Comparison of ENCODE assay signal across 8 cellular contexts in the genomic region with DNA sequence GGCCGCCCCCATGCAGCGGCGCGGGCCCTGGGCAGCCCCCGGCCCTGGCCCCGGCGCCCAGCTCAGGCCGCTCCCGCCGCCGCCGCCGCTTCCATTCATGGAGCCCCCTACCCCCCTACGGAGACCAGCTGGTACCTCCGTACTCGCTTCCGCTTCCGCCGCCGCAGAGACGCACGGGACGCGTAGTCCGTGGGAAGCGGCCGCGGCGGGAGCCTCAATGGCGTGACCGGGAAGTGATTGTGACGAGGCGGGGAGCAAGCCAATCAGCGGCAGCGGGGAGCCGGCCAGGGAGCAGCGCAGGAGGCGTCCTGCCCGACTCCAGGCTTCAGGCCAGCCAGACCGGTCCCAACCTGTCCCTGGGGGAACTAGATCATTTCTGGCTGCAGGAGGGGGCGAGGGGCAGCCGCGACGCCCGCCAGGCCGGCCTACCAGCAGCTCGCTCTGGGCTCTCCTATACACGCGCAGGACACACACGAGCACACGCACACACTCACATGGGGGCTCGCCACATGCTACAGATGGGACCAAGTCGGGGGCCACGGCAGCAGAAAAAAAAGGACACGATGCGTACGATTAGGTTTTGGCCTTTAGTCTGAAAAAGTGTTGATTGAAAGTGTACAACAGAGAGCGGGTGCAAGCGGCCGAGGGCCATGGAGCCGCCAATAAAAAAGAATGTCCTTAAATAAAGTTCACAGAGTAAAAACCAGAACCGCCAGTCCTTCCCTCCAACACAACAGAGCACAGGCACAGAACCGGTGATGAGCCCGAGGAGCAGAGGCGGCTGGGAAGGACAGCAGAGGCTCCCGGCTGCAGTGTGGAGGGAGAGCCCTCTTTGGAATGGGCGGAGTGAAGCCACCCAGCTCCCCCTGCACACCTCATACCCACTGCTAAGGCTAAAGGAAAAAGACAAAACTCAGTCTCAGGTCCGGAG. TPM values are rescaled to one million over a fixed set of nuclear protein-coding genes. Genes with fewer than 3 reads are reported as not detected.
A peak's percentile ranks its signal among the peaks of the same experiment; 100 is the strongest.
DNase-seq lines count a peak whose midpoint lies in the region; ATAC-seq and TF ChIP-seq lines count a peak whose summit lies in the region.

A gene with protein sequence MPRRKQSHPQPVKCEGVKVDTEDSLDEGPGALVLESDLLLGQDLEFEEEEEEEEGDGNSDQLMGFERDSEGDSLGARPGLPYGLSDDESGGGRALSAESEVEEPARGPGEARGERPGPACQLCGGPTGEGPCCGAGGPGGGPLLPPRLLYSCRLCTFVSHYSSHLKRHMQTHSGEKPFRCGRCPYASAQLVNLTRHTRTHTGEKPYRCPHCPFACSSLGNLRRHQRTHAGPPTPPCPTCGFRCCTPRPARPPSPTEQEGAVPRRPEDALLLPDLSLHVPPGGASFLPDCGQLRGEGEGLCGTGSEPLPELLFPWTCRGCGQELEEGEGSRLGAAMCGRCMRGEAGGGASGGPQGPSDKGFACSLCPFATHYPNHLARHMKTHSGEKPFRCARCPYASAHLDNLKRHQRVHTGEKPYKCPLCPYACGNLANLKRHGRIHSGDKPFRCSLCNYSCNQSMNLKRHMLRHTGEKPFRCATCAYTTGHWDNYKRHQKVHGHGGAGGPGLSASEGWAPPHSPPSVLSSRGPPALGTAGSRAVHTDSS (minus strand): TSS at position 109 of the 931 bp plus-strand sequence. CDS start 208 bp downstream, outside the sequence.

- H3F3A ChIP-seq in PC-3 (ENCODE audit: low read length, unreplicated experiment), result no peaks in the 10 kb centered on the region

- no peaks in the 10 kb centered on the region for H3K9me2 ChIP-seq in PC-3 (replicated peaks; ENCODE audit: low read length)

- TF ChIP-seq CTCF in Calu3 (IDR thresholded peaks at IDR 0.05; ENCODE audit: unreplicated experiment) (no peak), PC-3 (conservative IDR thresholded peaks at IDR 0.05; ENCODE audit: low read depth, low read length) (no peak)

- TF ChIP-seq RAD21 in Ishikawa (IDR thresholded peaks at IDR 0.05; ENCODE audit: low read depth), result no peak

- BruUV-seq in Calu3 (replicated peaks; lab: Mats Ljungman, UMichigan) (no TSS peak), PC-3 (replicated peaks; lab: Mats Ljungman, UMichigan) (TSS peak; percentile 9)

- H3K9me3 ChIP-seq in PC-3 (ENCODE audit: low read length), result no peaks in the 10 kb centered on the region
- H3K9me3 ChIP-seq in esophagus (ENCODE audit: control insufficient read depth in 2 of 2, insufficient read depth in 1 of 2, low read depth in 1 of 2, low read length in 1 of 2), result no peaks in the 10 kb centered on the region
- H3K9me3 ChIP-seq in muscle layer of duodenum (ENCODE audit: control insufficient read depth in 1 of 2, low read length in 2 of 2), result no peaks in the 10 kb centered on the region

- H2AFZ ChIP-seq in PC-3 (ENCODE audit: low read length), result peak within 1 kb of the TSS; percentile 62

- H3K4me3 ChIP-seq in PC-3 (ENCODE audit: low read length) (peak within 1 kb of the TSS; percentile 73), esophagus (ENCODE audit: low read depth in 1 of 2, low read length in 2 of 2) (peak within 1 kb of the TSS; percentile 67 to 85), muscle layer of duodenum (ENCODE audit: low read depth in 1 of 2, low read length in 2 of 2) (peak within 1 kb of the TSS; percentile 67 to 75)

- H4K20me1 ChIP-seq in PC-3 (ENCODE audit: low read length), result no peaks in the 10 kb centered on the region

- POLR2A ChIA-PET in PC-3 (lab: Charles Lee; ENCODE audit: unreplicated experiment), result interaction anchor here (0.8 kb wide), 1 partner anchor 27 kb away, joined by 4 read pairs; no protein-coding TSS in a partner anchor

- intact Hi-C loops in Calu3 (cut with micrococcal nuclease; ENCODE audit: unreplicated experiment), result no loop called here
- intact Hi-C loops in PC-3 (cut with micrococcal nuclease), result no loop called here

- H3K4me1 Mint-ChIP-seq in Calu3 (ENCODE audit: low read depth, unreplicated experiment), result peaks cover 15% of the 10 kb centered on the region
- peaks cover 18% of the 10 kb centered on the region for H3K4me1 Mint-ChIP-seq in activated T-cell treated with anti-CD3 and anti-CD28 coated beads, Interleukin-2, amount 50 U/mL, for 4 hours (ENCODE audit: low read depth)

- peak within 1 kb of the TSS; percentile 93 for H3K27ac Mint-ChIP-seq in Calu3 (ENCODE audit: unreplicated experiment)

- peak within 1 kb of the TSS; percentile 62 for H3K27ac ChIP-seq in PC-3 (ENCODE audit: low read length)
- H3K27ac ChIP-seq in esophagus (ENCODE audit: low read depth in 2 of 2, low read length in 1 of 2), result peak within 1 kb of the TSS; percentile 87 to 95
- peak within 1 kb of the TSS; percentile 93 for H3K27ac ChIP-seq in muscle layer of duodenum (ENCODE audit: low read length)

- CTCF ChIA-PET in Calu3 (lab: Charles Lee) (interaction anchor here (0.5 kb wide), 1 partner anchor 1039 kb away, joined by 4 read pairs; no protein-coding TSS in a partner anchor), PC-3 (lab: Charles Lee) (interaction anchor here (0.7 kb wide), 1 partner anchor 478 kb away, joined by 3 read pairs; no protein-coding TSS in a partner anchor)

- peaks cover 3% of the 10 kb centered on the region; the same call in 1 of the 2 replicates for H3K79me2 ChIP-seq in PC-3 (ENCODE audit: low read length)

- DNase-seq in Calu3 (peak; percentile 90), PC-3 (peak; percentile 85)
- peak; percentile 85 for DNase-seq in activated T-cell treated with anti-CD3 and anti-CD28 coated beads, Interleukin-2, amount 50 U/mL, for 4 hours
- peak; percentile 75 for DNase-seq in stimulated activated CD8-positive, alpha-beta memory T cell treated with anti-CD3 and anti-CD28 coated beads, Interleukin-7, amount 100 ng/mL, for 24 hours (ENCODE audit: low read depth)

- whole genome bisulfite sequencing in esophagus, 2 donors, result 11 to 17% methylated on average over 55 to 68 of the region's 68 CpGs

- H3K9me3 Mint-ChIP-seq in Calu3 (ENCODE audit: low read depth, unreplicated experiment), result no peaks in the 10 kb centered on the region
- H3K9me3 Mint-ChIP-seq in activated T-cell treated with anti-CD3 and anti-CD28 coated beads, Interleukin-2, amount 50 U/mL, for 4 hours, result no peaks in the 10 kb centered on the region

- peak; percentile 61; the same call in 1 of the 2 replicates for TF ChIP-seq EP300 in Ishikawa (IDR thresholded peaks at IDR 0.05; ENCODE audit: borderline replicate concordance)

- H3K36me3 ChIP-seq in PC-3 (ENCODE audit: low read depth, low read length), result peaks cover 38% of the 10 kb centered on the region
- H3K36me3 ChIP-seq in esophagus (ENCODE audit: control insufficient read depth in 2 of 2, insufficient read depth in 2 of 2, low read length in 1 of 2), result peaks cover 18 to 45% of the 10 kb centered on the region in 2 donors
- peaks cover 48 to 73% of the 10 kb centered on the region in 2 donors for H3K36me3 ChIP-seq in muscle layer of duodenum (ENCODE audit: control insufficient read depth in 1 of 2, insufficient read depth in 2 of 2, low read length in 2 of 2)

- peak within 1 kb of the TSS; percentile 73 for H3K9ac ChIP-seq in PC-3 (ENCODE audit: low read length)

- no peaks in the 10 kb centered on the region for H3K27me3 ChIP-seq in PC-3 (ENCODE audit: low read length)
- no peaks in the 10 kb centered on the region for H3K27me3 ChIP-seq in esophagus (ENCODE audit: control insufficient read depth in 1 of 2, insufficient read depth in 2 of 2, low read length in 2 of 2)
- no peaks in the 10 kb centered on the region for H3K27me3 ChIP-seq in muscle layer of duodenum (ENCODE audit: low read depth, low read length)

- H3K4me2 ChIP-seq in PC-3 (ENCODE audit: low read length), result peak within 1 kb of the TSS; percentile 91

- H3K4me1 ChIP-seq in PC-3 (ENCODE audit: insufficient read depth, low read length) (peaks cover 13% of the 10 kb centered on the region), esophagus (ENCODE audit: control insufficient read depth in 2 of 2, insufficient read depth in 2 of 2, low read length in 1 of 2) (peaks cover 3 to 8% of the 10 kb centered on the region in 2 donors), muscle layer of duodenum (ENCODE audit: control insufficient read depth in 1 of 2, insufficient read depth in 2 of 2, low read length in 2 of 2) (peaks cover 6 to 20% of the 10 kb centered on the region in 2 donors)

- H3K36me3 Mint-ChIP-seq in Calu3 (ENCODE audit: insufficient read depth, unreplicated experiment), result peaks cover 70% of the 10 kb centered on the region
- peaks cover 50% of the 10 kb centered on the region for H3K36me3 Mint-ChIP-seq in activated T-cell treated with anti-CD3 and anti-CD28 coated beads, Interleukin-2, amount 50 U/mL, for 4 hours (ENCODE audit: insufficient read depth)

- peak within 1 kb of the TSS; percentile 72 for H3K4me3 Mint-ChIP-seq in Calu3 (ENCODE audit: low read depth, unreplicated experiment)
- peak within 1 kb of the TSS; percentile 88 for H3K4me3 Mint-ChIP-seq in activated T-cell treated with anti-CD3 and anti-CD28 coated beads, Interleukin-2, amount 50 U/mL, for 4 hours

- ATAC-seq in GM21515 (IDR thresholded peaks at IDR 0.05; ENCODE audit: unreplicated experiment) (peak; percentile 74), PC-3 (peak; percentile 79)
- peak; percentile 90 to 94 for ATAC-seq in activated T-cell treated with anti-CD3 and anti-CD28 coated beads, Interleukin-2, amount 50 U/mL, for 4 hours

- no peaks in the 10 kb centered on the region for H3K27me3 Mint-ChIP-seq in Calu3 (ENCODE audit: unreplicated experiment)
- no peaks in the 10 kb centered on the region for H3K27me3 Mint-ChIP-seq in activated T-cell treated with anti-CD3 and anti-CD28 coated beads, Interleukin-2, amount 50 U/mL, for 4 hours (ENCODE audit: low read depth)

TF ChIP-seq in Ishikawa, 13 proteins besides CTCF, POLR2A, EP300 and RAD21 (continues in another document):
- peak; percentile 36; the same call in 1 of the 2 replicates for TF ChIP-seq NFIC (IDR thresholded peaks at IDR 0.05)
- TF ChIP-seq ZBTB7A (IDR thresholded peaks at IDR 0.05; ENCODE audit: low read depth), result peak; percentile 41
- TF ChIP-seq CREB1 (IDR thresholded peaks at IDR 0.05; ENCODE audit: low read depth), result peak; percentile 81
- 0 out of 2 replicates have a peak, but pooled peaks have one; percentile 48 for TF ChIP-seq TAF1 (IDR thresholded peaks at IDR 0.05; ENCODE audit: low read depth)
- TF ChIP-seq, protein P1, sequence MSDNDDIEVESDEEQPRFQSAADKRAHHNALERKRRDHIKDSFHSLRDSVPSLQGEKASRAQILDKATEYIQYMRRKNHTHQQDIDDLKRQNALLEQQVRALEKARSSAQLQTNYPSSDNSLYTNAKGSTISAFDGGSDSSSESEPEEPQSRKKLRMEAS (IDR thresholded peaks at IDR 0.05), result peak; percentile 76
- no peak for TF ChIP-seq FOXM1 (IDR thresholded peaks at IDR 0.05; ENCODE audit: borderline replicate concordance, low read depth)
- no peak; the same call in none of the 2 replicates for TF ChIP-seq TEAD4 (IDR thresholded peaks at IDR 0.05)
- peak; percentile 81 for TF ChIP-seq YY1 (IDR thresholded peaks at IDR 0.05; ENCODE audit: low read depth)

RNA-seq across cellular contexts. Expression of the gene that starts here (rescaled TPM):
- total RNA-seq in Calu3 (2022) (10.6 and 13.1 TPM in 2 replicates), PC-3 (2014; rRNA removed) (7.4 and 9.7 TPM in 2 replicates)
- 10 to 100 TPM in 2 of 3 donors, 1 to 10 TPM in 1; 8.4 to 11.0 (median 10.4) TPM for total RNA-seq in activated T-cell treated with anti-CD3 and anti-CD28 coated beads, Interleukin-2, amount 50 U/mL, for 4 hours
- polyA plus RNA-seq in esophagus, result 10 to 100 TPM; 20.0 to 34.5 TPM

Comparison
In these comparisons a context has a peak if more than half of its experiments do, and no peak if none do; other contexts are left out.
1. Peak in every context shown above with its lines: DNase-seq, ATAC-seq, H3K4me3 ChIP-seq and H3K27ac ChIP-seq.